9 cellular contexts compared by ENCODE assay signal in genomic region chr1:153548722-153549695, GRCh38. TPM values are rescaled to one million over a fixed set of nuclear protein-coding genes. Genes with fewer than 3 reads are reported as not detected.
A peak's percentile ranks its signal among the peaks of the same experiment; 100 is the strongest.
DNase-seq lines count a peak whose midpoint lies in the region; ATAC-seq and TF ChIP-seq lines count a peak whose summit lies in the region.
"Had no signal": no experiment of that assay in that cellular context is flagged by ENCODE, and none has a peak within 500 bp of the region (broad histone marks: within the 10 kb centered on the region; RNA-seq: fewer than 3 reads in every experiment).

Gene S100A3 (minus strand): TSS chr1:153549258. CDS start chr1:153548485, 773 bp downstream.

- TF ChIP-seq CTCF in heart right ventricle (IDR thresholded peaks at IDR 0.05) (peak in 7 of 9 donors; percentile 6 to 34 (median 22)), smooth muscle cell (IDR thresholded peaks at IDR 0.05; ENCODE audit: borderline replicate concordance, insufficient read depth, poor library complexity, severe bottlenecking) (peak; percentile 28)
- no peak for TF ChIP-seq CTCF in CD8-positive, alpha-beta T cell (IDR thresholded peaks at IDR 0.05)

- in situ Hi-C loops in GM23248 (cut with MboI) = no loop called here

- peak within 1 kb of the TSS; percentile 86 for H3K27ac ChIP-seq in GM23248
- H3K27ac ChIP-seq in heart right ventricle = peak within 1 kb of the TSS; percentile 35 to 83 (median 64)
- H3K27ac ChIP-seq in smooth muscle cell (ENCODE audit: low read depth) = peak within 1 kb of the TSS; percentile 88
- no peak within 1 kb of the TSS for H3K27ac ChIP-seq in CD8-positive, alpha-beta T cell (ENCODE audit: low read depth, low read length)

- H3K4me1 Mint-ChIP-seq in T-helper 17 cell = peaks cover 36% of the 10 kb centered on the region
- peaks cover 29% of the 10 kb centered on the region for H3K4me1 Mint-ChIP-seq in CD8-positive, alpha-beta T cell (ENCODE audit: low read depth)

- H3K79me2 ChIP-seq in GM23248 (ENCODE audit: insufficient read depth) (peaks cover 20% of the 10 kb centered on the region), smooth muscle cell (ENCODE audit: low read depth) (no peaks in the 10 kb centered on the region)

- H3K36me3 Mint-ChIP-seq in T-helper 17 cell (ENCODE audit: low read depth) = peaks cover 12% of the 10 kb centered on the region
- peaks cover 13% of the 10 kb centered on the region for H3K36me3 Mint-ChIP-seq in CD8-positive, alpha-beta T cell

- H3K9me3 ChIP-seq in GM23248 (ENCODE audit: low read depth) (no peaks in the 10 kb centered on the region), T-helper 17 cell (ENCODE audit: control insufficient read depth, low read length, poor library complexity, severe bottlenecking) (no peaks in the 10 kb centered on the region), heart right ventricle (no peaks in the 10 kb centered on the region), smooth muscle cell (replicated peaks; ENCODE audit: low read depth) (no peaks in the 10 kb centered on the region)
- H3K9me3 ChIP-seq in CD8-positive, alpha-beta T cell (ENCODE audit: low read length) = no peaks in the 10 kb centered on the region

- intact Hi-C loops in heart right ventricle (cut with DNase I) = no loop called here
- intact Hi-C loops in CD8-positive, alpha-beta T cell (cut with DNase I, micrococcal nuclease) = loop anchor here in 1 of 2 experiments (2.0 kb wide), 1 partner anchor 18 kb away; no protein-coding TSS in a partner anchor

- H3K4me3 Mint-ChIP-seq in T-helper 17 cell = no peak within 1 kb of the TSS
- no peak within 1 kb of the TSS for H3K4me3 Mint-ChIP-seq in CD8-positive, alpha-beta T cell

- WGBS in GM23248 (ENCODE audit: low coverage in 1 of 2, low lambda C conversion rate in 2 of 2, missing lambda C conversion rate in 2 of 2), 2 experiments = 24% methylated on average over 14 of the region's 14 CpGs
- 61 to 67% methylated on average over 14 of the region's 14 CpGs for WGBS in heart right ventricle, 2 donors
- WGBS in smooth muscle cell (ENCODE audit: low lambda C conversion rate) = 43% methylated on average over 14 of the region's 14 CpGs

- H3F3A ChIP-seq in GM23248 (ENCODE audit: insufficient read depth) (peaks cover 31% of the 10 kb centered on the region), smooth muscle cell (ENCODE audit: low read depth) (peaks cover 2% of the 10 kb centered on the region)

- H3K4me3 ChIP-seq in GM23248 = peak within 1 kb of the TSS; percentile 28; the same call in 1 of the 2 replicates
- H3K4me3 ChIP-seq in heart right ventricle = no peak within 1 kb of the TSS
- no peak within 1 kb of the TSS for H3K4me3 ChIP-seq in smooth muscle cell
- H3K4me3 ChIP-seq in CD8-positive, alpha-beta T cell (ENCODE audit: low read depth, low read length) = no peak within 1 kb of the TSS

- H3K4me2 ChIP-seq in GM23248 (ENCODE audit: unreplicated experiment) (peak within 1 kb of the TSS; percentile 65), smooth muscle cell (peak within 1 kb of the TSS; percentile 68)

- H3K9me3 Mint-ChIP-seq in CD8-positive, alpha-beta T cell = no peaks in the 10 kb centered on the region

- H3K9me2 ChIP-seq in GM23248 (ENCODE audit: insufficient read depth) = no peaks in the 10 kb centered on the region

- H3K9ac ChIP-seq in GM23248 (peak within 1 kb of the TSS; percentile 71), smooth muscle cell (ENCODE audit: low read depth) (peak within 1 kb of the TSS; percentile 27)

- peak within 1 kb of the TSS; percentile 41 for H3K27ac Mint-ChIP-seq in T-helper 17 cell
- no peak within 1 kb of the TSS for H3K27ac Mint-ChIP-seq in CD8-positive, alpha-beta T cell

- H2AFZ ChIP-seq in GM23248 = peak within 1 kb of the TSS; percentile 56
- peak within 1 kb of the TSS; percentile 29 for H2AFZ ChIP-seq in smooth muscle cell (ENCODE audit: low read depth)

- CTCF ChIA-PET in CD8-positive, alpha-beta T cell (lab: Charles Lee) = interaction anchor here (2.7 to 14.9 kb wide), 2 partner anchors 15 to 19 kb away, joined by 17 to 201 read pairs; partner anchors contain the start of gene S100A6

- H4K20me1 ChIP-seq in GM23248 (ENCODE audit: insufficient read depth) = no peaks in the 10 kb centered on the region
- H4K20me1 ChIP-seq in smooth muscle cell (ENCODE audit: low read depth) = no peaks in the 10 kb centered on the region

- peak; percentile 96 for DNase-seq in GM23248
- DNase-seq in T-helper 17 cell = no peak
- peak; percentile 62 to 83 for DNase-seq in heart right ventricle
- peak; percentile 36 for DNase-seq in smooth muscle cell (lab: John Stamatoyannopoulos, UW; ENCODE audit: unreplicated experiment)
- DNase-seq in CD8-positive, alpha-beta T cell = no peak
- DNase-seq in epidermal melanocyte (ENCODE audit: insufficient read length, low spot score) = no peak
- DNase-seq in NOMO-1 (lab: John Stamatoyannopoulos, UW; ENCODE audit: unreplicated experiment in 2 of 2) = no peak

- H3K27me3 Mint-ChIP-seq in T-helper 17 cell = no peaks in the 10 kb centered on the region
- H3K27me3 Mint-ChIP-seq in CD8-positive, alpha-beta T cell (ENCODE audit: low read depth) = no peaks in the 10 kb centered on the region

- no peak for ATAC-seq in T-helper 17 cell
- peak; percentile 34 to 80 (median 58) for ATAC-seq in heart right ventricle
- ATAC-seq in CD8-positive, alpha-beta T cell = no peak
- no peak for ATAC-seq in HG03039 (IDR thresholded peaks at IDR 0.05; ENCODE audit: unreplicated experiment)

- POLR2A ChIA-PET in CD8-positive, alpha-beta T cell (lab: Charles Lee) = interaction anchor here (1.0 kb wide), 1 partner anchor 8 kb away, joined by 3 read pairs; the partner anchor contains the start of gene S100A5

- H3K27me3 ChIP-seq in GM23248 (replicated peaks; ENCODE audit: insufficient read depth) = no peaks in the 10 kb centered on the region
- H3K27me3 ChIP-seq in heart right ventricle = no peaks in the 10 kb centered on the region
- no peaks in the 10 kb centered on the region for H3K27me3 ChIP-seq in smooth muscle cell (ENCODE audit: low read depth)
- H3K27me3 ChIP-seq in CD8-positive, alpha-beta T cell (ENCODE audit: insufficient read depth, low read length) = no peaks in the 10 kb centered on the region

- H3K36me3 ChIP-seq in GM23248 (ENCODE audit: low read depth) (no peaks in the 10 kb centered on the region), heart right ventricle (peaks cover 0 to 4% (median 0%) of the 10 kb centered on the region in 9 donors), smooth muscle cell (ENCODE audit: low read depth) (no peaks in the 10 kb centered on the region)
- H3K36me3 ChIP-seq in CD8-positive, alpha-beta T cell (ENCODE audit: insufficient read depth, low read length) = peaks cover 4% of the 10 kb centered on the region

- H3K4me1 ChIP-seq in GM23248 (ENCODE audit: insufficient read depth) (peaks cover 72% of the 10 kb centered on the region), heart right ventricle (peaks cover 30 to 86% (median 58%) of the 10 kb centered on the region in 9 donors), smooth muscle cell (ENCODE audit: low read depth) (peaks cover 44% of the 10 kb centered on the region)
- peaks cover 28% of the 10 kb centered on the region for H3K4me1 ChIP-seq in CD8-positive, alpha-beta T cell (ENCODE audit: insufficient read depth, low read length)

RNA-seq across cellular contexts. Expression of gene S100A3, which starts in this region (rescaled TPM):
- 2.2 and 3.8 TPM in 2 replicates for total RNA-seq in GM23248 (2014; rRNA removed; shearing (Covaris generic))
- polyA plus RNA-seq in GM23248 (2016; fragmentation: Nextera tagmentation; extraction: Ambion mirVana) (7.5 and 8.0 TPM in 2 replicates), heart right ventricle (1 to 10 TPM; 2.4 to 6.3 TPM), smooth muscle cell (18.0 and 19.8 TPM in 2 replicates)
- total RNA-seq in T-helper 17 cell (not detected), heart right ventricle (1 to 10 TPM in 3 of 10 donors, under 1 TPM in 1, not detected in 6; 0.30 to 2.9 (median 1.9) TPM), smooth muscle cell (11.2 and 13.9 TPM in 2 replicates)
- total RNA-seq in CD8-positive, alpha-beta T cell = not detected
- total RNA-seq: mononuclear cell had no signal

Comparison
In these comparisons a context has a peak if more than half of its experiments do, and no peak if none do; other contexts are left out.
1. DNase-seq: peak in GM23248 (single experiment), heart right ventricle (2 of 2) and smooth muscle cell (single experiment); none in T-helper 17 cell (0 of 3), CD8-positive, alpha-beta T cell (0 of 7), epidermal melanocyte (single experiment) and NOMO-1 (0 of 2).
2. ATAC-seq: peak in heart right ventricle (8 of 8); none in T-helper 17 cell (single experiment), CD8-positive, alpha-beta T cell (single experiment) and HG03039 (single experiment).